In genomic region chr7:116632349-116632748, GRCh38 we compare ENCODE assay signal across 27 cellular contexts. TPM values are rescaled to one million over a fixed set of nuclear protein-coding genes. Genes with fewer than 3 reads are reported as not detected.
DNase-seq lines count a peak whose midpoint lies in the region; ATAC-seq, FAIRE-seq and TF ChIP-seq lines count a peak whose summit lies in the region.
"Had no signal": no experiment of that assay in that cellular context is flagged by ENCODE, and none has a peak within 500 bp of the region (broad histone marks: within the 10 kb centered on the region; RNA-seq: fewer than 3 reads in every experiment).

No MANE protein-coding gene starts in this region.

- peak; percentile 51 for DNase-seq in EH (ENCODE audit: low read depth)
- DNase-seq in MM.1S = no peak
- DNase-seq in esophagus squamous epithelium (lab: John Stamatoyannopoulos, UW) = no peak
- no peak for DNase-seq in psoas muscle
- DNase-seq in SJCRH30 = no peak
- DNase-seq in GM12892 (ENCODE audit: insufficient read length) = no peak
- no peak for DNase-seq in heart left ventricle
- DNase-seq in testis = no peak
- DNase-seq: activated CD4-positive, alpha-beta T cell treated with anti-CD3 and anti-CD28 coated beads for 48 hours; activated naive CD4-positive, alpha-beta T cell treated with anti-CD3 and anti-CD28 coated beads, Interleukin-2, amount 10 ng/mL, durations not matched to agents 7 days and 5 days; activated T-cell treated with anti-CD3 and anti-CD28 coated beads, Interleukin-2, amount 50 U/mL, for 72 hours; CD4-positive, CD25-positive, alpha-beta regulatory T cell; foreskin fibroblast; mesendoderm; naive B cell; NCI-H1092; NCI-H187; NCI-H526 treated with DMSO at 0.1 percent for 48 hours; occipital lobe; spleen; stimulated activated CD4-positive, alpha-beta T cell treated with anti-CD3 and anti-CD28 coated beads, Interleukin-2, amount 100 ng/mL, for 48 hours; stimulated activated naive CD4-positive, alpha-beta T cell had no signal

- no peaks in the 10 kb centered on the region for H3K79me2 ChIP-seq in MM.1S (ENCODE audit: low read length)

- H3K4me3 ChIP-seq in MM.1S (ENCODE audit: low read length) (no peak overlapping the region), esophagus squamous epithelium (no peak overlapping the region), psoas muscle (no peak overlapping the region), SJCRH30 (no peak overlapping the region), heart left ventricle (no peak overlapping the region), testis (no peak overlapping the region)
- H3K4me3 ChIP-seq: spleen, thoracic aorta had no signal

- H2AFZ ChIP-seq in MM.1S (ENCODE audit: low read length) = no peak overlapping the region

- no peak for FAIRE-seq in GM12892 (lab: Jason Lieb, UNC)
- FAIRE-seq: D721Med, HTR-8/SVneo had no signal

- H3K9me3 ChIP-seq in MM.1S (replicated peaks; ENCODE audit: insufficient read depth, low read length) = no peaks in the 10 kb centered on the region
- H3K9me3 ChIP-seq in esophagus squamous epithelium = no peaks in the 10 kb centered on the region
- no peaks in the 10 kb centered on the region for H3K9me3 ChIP-seq in psoas muscle
- H3K9me3 ChIP-seq in SJCRH30 (replicated peaks) = no peaks in the 10 kb centered on the region
- H3K9me3 ChIP-seq in heart left ventricle = no peaks in the 10 kb centered on the region
- H3K9me3 ChIP-seq in testis = no peaks in the 10 kb centered on the region
- H3K9me3 ChIP-seq: spleen, thoracic aorta had no signal

- ATAC-seq in psoas muscle (no peak), heart left ventricle (no peak)
- ATAC-seq: activated T-cell treated with anti-CD3 and anti-CD28 coated beads, Interleukin-2, amount 50 U/mL, for 72 hours had no signal

- H4K20me1 ChIP-seq in MM.1S (ENCODE audit: insufficient read depth, low read length) = no peaks in the 10 kb centered on the region

- H3K4me1 ChIP-seq in MM.1S (ENCODE audit: low read length) (peaks cover 27% of the 10 kb centered on the region), esophagus squamous epithelium (peaks cover 6 to 58% (median 19%) of the 10 kb centered on the region in 3 donors), psoas muscle (peaks cover 50% of the 10 kb centered on the region), SJCRH30 (peaks cover 11% of the 10 kb centered on the region), heart left ventricle (peaks cover 0 to 13% (median 0%) of the 10 kb centered on the region in 12 donors), testis (no peaks in the 10 kb centered on the region)
- H3K4me1 ChIP-seq: spleen had no signal

- intact Hi-C loops in esophagus squamous epithelium (cut with DNase I) (no loop called here), psoas muscle (cut with DNase I) (loop anchor here in 1 of 2 donors (5.0 kb wide), 1 partner anchor 40 kb away; the partner anchor contains the start of gene MET), heart left ventricle (cut with DNase I) (no loop called here), testis (cut with DNase I; ENCODE audit: low total_unique reads) (no loop called here)

- H3K27me3 ChIP-seq in MM.1S (replicated peaks; ENCODE audit: insufficient read depth, low read length) = no peaks in the 10 kb centered on the region
- no peaks in the 10 kb centered on the region for H3K27me3 ChIP-seq in esophagus squamous epithelium
- no peaks in the 10 kb centered on the region for H3K27me3 ChIP-seq in psoas muscle (ENCODE audit: insufficient read depth in 3 of 3, low read length in 2 of 3)
- H3K27me3 ChIP-seq in SJCRH30 = no peaks in the 10 kb centered on the region
- H3K27me3 ChIP-seq in heart left ventricle = no peaks in the 10 kb centered on the region
- H3K27me3 ChIP-seq in testis = no peaks in the 10 kb centered on the region
- H3K27me3 ChIP-seq: spleen had no signal

- WGBS in esophagus squamous epithelium, 2 donors = 89 to 100% methylated on average over 1 of the region's 1 CpG
- 97 to 100% (median 98%) methylated on average over 1 of the region's 1 CpG for WGBS in psoas muscle, 3 donors
- 93 to 100% (median 95%) methylated on average over 1 of the region's 1 CpG for WGBS in heart left ventricle, 4 donors
- 97 to 98% methylated on average over 1 of the region's 1 CpG for WGBS in testis, 2 donors

- peak overlapping the region; percentile 4; the same call in 1 of the 2 replicates for H3K4me2 ChIP-seq in MM.1S (ENCODE audit: low read depth, low read length)
- H3K4me2 ChIP-seq: KMS-11 had no signal

- H3F3A ChIP-seq in MM.1S (ENCODE audit: insufficient read depth, low read length) = peaks cover 10% of the 10 kb centered on the region

- TF ChIP-seq POLR2A in esophagus squamous epithelium (IDR thresholded peaks at IDR 0.05) (no peak), GM12892 (IDR thresholded peaks at IDR 0.05; ENCODE audit: low read depth, low read length) (no peak), heart left ventricle (IDR thresholded peaks at IDR 0.05) (no peak), testis (IDR thresholded peaks at IDR 0.05) (no peak)

- no peaks in the 10 kb centered on the region for H3K9me2 ChIP-seq in MM.1S (replicated peaks; ENCODE audit: insufficient read depth, low read length)

- H3K27ac ChIP-seq in MM.1S (ENCODE audit: low read length) (no peak overlapping the region), esophagus squamous epithelium (peak overlapping the region in 3 of 4 donors; percentile 78 to 85 (median 81)), psoas muscle (peak overlapping the region; percentile 79), SJCRH30 (no peak overlapping the region), heart left ventricle (no peak overlapping the region), testis (no peak overlapping the region)
- H3K27ac ChIP-seq: KMS-11, spleen, VCaP had no signal

- no peak for TF ChIP-seq CTCF in MM.1S (IDR thresholded peaks at IDR 0.05; ENCODE audit: low read length)
- TF ChIP-seq CTCF in esophagus squamous epithelium (IDR thresholded peaks at IDR 0.05) = no peak
- TF ChIP-seq CTCF in psoas muscle (IDR thresholded peaks at IDR 0.05) = no peak
- no peak for TF ChIP-seq CTCF in heart left ventricle (IDR thresholded peaks at IDR 0.05)
- no peak for TF ChIP-seq CTCF in testis (IDR thresholded peaks at IDR 0.05)

- H3K36me3 ChIP-seq in MM.1S (replicated peaks; ENCODE audit: insufficient read depth, low read length) (no peaks in the 10 kb centered on the region), esophagus squamous epithelium (no peaks in the 10 kb centered on the region), psoas muscle (ENCODE audit: insufficient read depth in 1 of 2, low read depth in 1 of 2) (no peaks in the 10 kb centered on the region), SJCRH30 (no peaks in the 10 kb centered on the region), heart left ventricle (no peaks in the 10 kb centered on the region), testis (ENCODE audit: low read depth, missing control alignments) (no peaks in the 10 kb centered on the region)
- H3K36me3 ChIP-seq: spleen, thoracic aorta had no signal

- no peak overlapping the region for H3K9ac ChIP-seq in MM.1S (ENCODE audit: low read length)
- H3K9ac ChIP-seq: KMS-11 had no signal

RNA-seq across cellular contexts. Expression of gene MET, which starts 39.6 kb away (rescaled TPM):
- total RNA-seq in esophagus squamous epithelium (10 to 100 TPM in 3 of 4 donors, 1 to 10 TPM in 1; 3.8 to 25.0 (median 18.6) TPM), psoas muscle (10 to 100 TPM; 17.8 to 84.1 (median 29.3) TPM), heart left ventricle (10 to 100 TPM; 11.1 to 29.7 (median 16.4) TPM), testis (1 to 10 TPM; 2.0 to 3.2 TPM)
- polyA plus RNA-seq in psoas muscle (10 to 100 TPM in 2 of 3 donors, 1 to 10 TPM in 1; 5.9 to 50.3 (median 11.0) TPM), heart left ventricle (10 to 100 TPM in 1 of 2 donors, 1 to 10 TPM in 1; 2.4 to 11.9 TPM), testis (ENCODE audit: insufficient read depth, low read depth, low replicate concordance) (3.9 TPM)
- 121 and 129 TPM in 2 replicates for total RNA-seq in SJCRH30 (2014; rRNA removed; shearing (Covaris generic))
- 0.25 TPM for polyA plus RNA-seq in GM12892 (2012; ENCODE audit: missing spikeins)
- total RNA-seq: CD4-positive, CD25-positive, alpha-beta regulatory T cell had no signal
- polyA plus RNA-seq: CD4-positive, CD25-positive, alpha-beta regulatory T cell had no signal

Comparison
In these comparisons a context has a peak if more than half of its experiments do, and no peak if none do; other contexts are left out.
1. H3K27ac ChIP-seq: peak in esophagus squamous epithelium (3 of 4) and psoas muscle (single experiment); none in MM.1S (single experiment), SJCRH30 (single experiment), heart left ventricle (0 of 12) and testis (0 of 2).